ENCODE assay signal across 16 cellular contexts in the genomic region with DNA sequence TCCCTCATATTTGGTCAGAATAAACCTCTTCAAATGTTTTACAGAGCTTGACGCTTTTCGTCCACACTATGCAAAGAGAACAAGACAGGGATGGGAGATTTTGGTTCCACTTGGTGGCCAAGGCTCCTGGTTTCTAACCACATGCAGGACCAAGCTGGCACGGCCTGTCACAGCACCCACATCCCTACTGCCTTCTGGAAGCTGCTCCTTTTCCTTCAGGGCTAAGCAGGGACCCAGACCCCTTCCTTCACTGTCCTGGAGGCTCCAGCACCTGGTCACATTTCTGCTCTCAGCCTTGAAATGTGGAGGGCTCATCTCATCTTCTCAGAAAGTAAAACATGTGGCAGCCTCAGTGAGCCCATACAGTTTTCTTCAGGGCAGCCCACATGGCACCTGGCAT. TPM values are rescaled to one million over a fixed set of nuclear protein-coding genes. Genes with fewer than 3 reads are reported as not detected.
DNase-seq lines count a peak whose midpoint lies in the region; ATAC-seq and TF ChIP-seq lines count a peak whose summit lies in the region.
"Had no signal": no experiment of that assay in that cellular context is flagged by ENCODE, and none has a peak within 500 bp of the region (broad histone marks: within the 10 kb centered on the region; RNA-seq: fewer than 3 reads in every experiment).

No MANE protein-coding gene starts in this region.

- no peak overlapping the region for H3K9ac ChIP-seq in BLaER1
- H3K9ac ChIP-seq in mesendoderm (ENCODE audit: low read length): no peak overlapping the region
- H3K9ac ChIP-seq: BLaER1 treated with 17β-estradiol and CSF1 and Interleukin-3, amounts not matched to agents 10 nM and 100 nM had no signal

- TF ChIP-seq CTCF in esophagus muscularis mucosa (IDR thresholded peaks at IDR 0.05) (no peak), gastroesophageal sphincter (IDR thresholded peaks at IDR 0.05) (no peak)

- peaks cover 73% of the 10 kb centered on the region for H3K27me3 Mint-ChIP-seq in T-helper 17 cell

- intact Hi-C loops in esophagus muscularis mucosa (cut with DNase I): loop anchor here (5.0 kb wide), 1 partner anchor 158 kb away; no protein-coding TSS in a partner anchor

- H3K79me1 ChIP-seq in mesendoderm (ENCODE audit: low read length): no peaks in the 10 kb centered on the region

- no peak overlapping the region for H3K18ac ChIP-seq in mesendoderm (ENCODE audit: low read length)

- peak overlapping the region; percentile 56 for H3K4me3 Mint-ChIP-seq in T-helper 17 cell
- H3K4me3 Mint-ChIP-seq: CD8-positive, alpha-beta T cell; IgD-negative memory B cell had no signal

- H3K4me3 ChIP-seq in BLaER1 (no peak overlapping the region), esophagus muscularis mucosa (no peak overlapping the region), mesendoderm (ENCODE audit: low read length) (no peak overlapping the region), gastroesophageal sphincter (no peak overlapping the region)
- H3K4me3 ChIP-seq: BLaER1 treated with 17β-estradiol and CSF1 and Interleukin-3, amounts not matched to agents 10 nM and 100 nM had no signal

- H4K5ac ChIP-seq in mesendoderm (ENCODE audit: low read length): no peak overlapping the region

- H3K27ac ChIP-seq in BLaER1: no peak overlapping the region
- H3K27ac ChIP-seq in esophagus muscularis mucosa (replicated peaks in 1 of 4): no peak overlapping the region
- H3K27ac ChIP-seq in mesendoderm (ENCODE audit: low read depth, low read length): no peak overlapping the region
- H3K27ac ChIP-seq in gastroesophageal sphincter: no peak overlapping the region
- H3K27ac ChIP-seq: BLaER1 treated with 17β-estradiol and CSF1 and Interleukin-3, amounts not matched to agents 10 nM and 100 nM; HL-60 had no signal

- H2BK5ac ChIP-seq in mesendoderm (ENCODE audit: low read length): peak overlapping the region; percentile 74

- H3K27me3 ChIP-seq in BLaER1 (peaks cover 43% of the 10 kb centered on the region), esophagus muscularis mucosa (peaks cover 0 to 26% (median 0%) of the 10 kb centered on the region in 4 donors), mesendoderm (ENCODE audit: insufficient read depth, low read length, poor library complexity) (no peaks in the 10 kb centered on the region), gastroesophageal sphincter (peaks cover 28% of the 10 kb centered on the region)

- H3K4me2 ChIP-seq in BLaER1 (0 out of 2 replicates have a peak overlapping the region, but pooled peaks have one; percentile 13), mesendoderm (ENCODE audit: low read length) (no peak overlapping the region)

- DNase-seq in T-helper 17 cell (no peak), esophagus muscularis mucosa (ENCODE audit: extremely low spot score) (peak; percentile 64), mesendoderm (no peak), SW480 (ENCODE audit: low spot score) (no peak), inferior parietal cortex (ENCODE audit: extremely low spot score) (no peak)
- DNase-seq: 8988T; Calu3; CD8-positive, alpha-beta T cell; DMS79 treated with DMSO at 0.1 percent for 48 hours; GF-D8; HCEC 1CT had no signal

- peak overlapping the region; percentile 85 for H2AK5ac ChIP-seq in mesendoderm (ENCODE audit: low read length)

- H3K23ac ChIP-seq in mesendoderm (ENCODE audit: low read length): peak overlapping the region; percentile 30

- WGBS in esophagus muscularis mucosa: 91% methylated on average over 3 of the region's 3 CpGs
- no CpG with 5 or more reads among the region's 3 CpGs for WGBS in mesendoderm (ENCODE audit: extremely low coverage, insufficient coverage, low lambda C conversion rate)
- WGBS in gastroesophageal sphincter (ENCODE audit: low coverage in 1 of 2), 2 donors: 94 to 100% methylated on average over 3 of the region's 3 CpGs

- H3K4me1 Mint-ChIP-seq in T-helper 17 cell: peaks cover 11% of the 10 kb centered on the region

- H3K36me3 Mint-ChIP-seq in T-helper 17 cell (ENCODE audit: low read depth): peaks cover 7% of the 10 kb centered on the region
- H3K36me3 Mint-ChIP-seq: CD8-positive, alpha-beta T cell had no signal

- no peaks in the 10 kb centered on the region for H3K36me3 ChIP-seq in BLaER1
- H3K36me3 ChIP-seq in esophagus muscularis mucosa: no peaks in the 10 kb centered on the region
- no peaks in the 10 kb centered on the region for H3K36me3 ChIP-seq in mesendoderm (ENCODE audit: control insufficient read depth, insufficient read depth, low read length)
- no peaks in the 10 kb centered on the region for H3K36me3 ChIP-seq in gastroesophageal sphincter
- H3K36me3 ChIP-seq: BLaER1 treated with 17β-estradiol and CSF1 and Interleukin-3, amounts not matched to agents 10 nM and 100 nM had no signal

- TF ChIP-seq EP300 in esophagus muscularis mucosa (IDR thresholded peaks at IDR 0.05) (no peak), gastroesophageal sphincter (IDR thresholded peaks at IDR 0.05) (no peak)

- H2BK120ac ChIP-seq in mesendoderm (ENCODE audit: low read depth, low read length): no peak overlapping the region

- H3K56ac ChIP-seq in mesendoderm (ENCODE audit: low read length): peak overlapping the region; percentile 47

- H2BK15ac ChIP-seq in mesendoderm (replicated peaks; ENCODE audit: low read depth): no peak overlapping the region

- no peak overlapping the region for H4K8ac ChIP-seq in mesendoderm (ENCODE audit: low read depth, low read length)

- TF ChIP-seq POLR2A in esophagus muscularis mucosa (IDR thresholded peaks at IDR 0.05; ENCODE audit: low read depth) (no peak), gastroesophageal sphincter (IDR thresholded peaks at IDR 0.05) (no peak)

- no peak overlapping the region for H3K27ac Mint-ChIP-seq in T-helper 17 cell
- H3K27ac Mint-ChIP-seq: CD8-positive, alpha-beta T cell; IgD-negative memory B cell had no signal

- H3K9me3 ChIP-seq in BLaER1: peaks cover 3% of the 10 kb centered on the region
- H3K9me3 ChIP-seq in T-helper 17 cell (ENCODE audit: control insufficient read depth, low read length, poor library complexity, severe bottlenecking): no peaks in the 10 kb centered on the region
- H3K9me3 ChIP-seq in esophagus muscularis mucosa: no peaks in the 10 kb centered on the region
- H3K9me3 ChIP-seq in gastroesophageal sphincter: no peaks in the 10 kb centered on the region

- ATAC-seq in T-helper 17 cell (no peak), gastroesophageal sphincter (no peak)
- ATAC-seq: CD8-positive, alpha-beta T cell had no signal

- peaks cover 11% of the 10 kb centered on the region for H4K20me1 ChIP-seq in BLaER1

- H3K4me1 ChIP-seq in BLaER1: peaks cover 7% of the 10 kb centered on the region; the same call in 1 of the 2 replicates
- H3K4me1 ChIP-seq in esophagus muscularis mucosa: peaks cover 0 to 16% (median 10%) of the 10 kb centered on the region in 4 donors
- peaks cover 9% of the 10 kb centered on the region for H3K4me1 ChIP-seq in mesendoderm (ENCODE audit: control insufficient read depth, low read depth, low read length)
- peaks cover 0 to 10% (median 0%) of the 10 kb centered on the region in 3 donors for H3K4me1 ChIP-seq in gastroesophageal sphincter

- no peak overlapping the region for H3K4ac ChIP-seq in mesendoderm (ENCODE audit: low read depth, low read length)

- no peaks in the 10 kb centered on the region for H3K79me2 ChIP-seq in mesendoderm (ENCODE audit: control insufficient read depth, insufficient read depth, low read length)

RNA-seq across cellular contexts. Expression of gene ARHGEF7, which starts 50.4 kb away (rescaled TPM):
- total RNA-seq in T-helper 17 cell: 100 to 1,000 TPM in 1 of 2 donors, 10 to 100 TPM in 1; 78.8 to 104 TPM
- 10 to 100 TPM; 36.0 to 53.6 (median 45.1) TPM for total RNA-seq in esophagus muscularis mucosa
- polyA plus RNA-seq in mesendoderm (2013, experiment 1 of 2): 26.5 TPM
- polyA plus RNA-seq in mesendoderm (2013, experiment 2 of 2): 26.5 TPM
- 10 to 100 TPM; 23.3 to 78.6 (median 47.2) TPM for total RNA-seq in gastroesophageal sphincter
